In genomic region chr12:75944097-75944904, GRCh38 we compare ENCODE assay signal across 8 cellular contexts.
DNase-seq lines count a peak whose midpoint lies in the region; ATAC-seq lines count a peak whose summit lies in the region.

No MANE protein-coding gene starts in this region.

- ATAC-seq in GM19328 (IDR thresholded peaks at IDR 0.05; ENCODE audit: unreplicated experiment): peak; percentile 96
- ATAC-seq in HG03196 (IDR thresholded peaks at IDR 0.05; ENCODE audit: unreplicated experiment): peak; percentile 90

- peak; percentile 71 for DNase-seq in COLO829 (ENCODE audit: low spot score)
- peak; percentile 90 for DNase-seq in RPMI7951 (ENCODE audit: low read depth)
- peak; percentile 80 for DNase-seq in dermis blood vessel endothelial cell
- DNase-seq in myocyte (ENCODE audit: low read depth): peak; percentile 50
- no peak for DNase-seq in COLO668 (lab: John Stamatoyannopoulos, UW; ENCODE audit: unreplicated experiment)
- DNase-seq in ecto neural progenitor cell (ENCODE audit: low spot score): no peak

Comparison
In these comparisons a context has a peak if more than half of its experiments do, and no peak if none do; other contexts are left out.
1. DNase-seq: peak in COLO829 (single experiment), RPMI7951 (single experiment), dermis blood vessel endothelial cell (single experiment) and myocyte (single experiment); none in COLO668 (single experiment) and ecto neural progenitor cell (single experiment).